In genomic region chr3:189288348-189289235, GRCh38 we compare ENCODE assay signal across 9 cellular contexts.
DNase-seq lines count a peak whose midpoint lies in the region; ATAC-seq and TF ChIP-seq lines count a peak whose summit lies in the region.
"Had no signal": no experiment of that assay in that cellular context is flagged by ENCODE, and none has a peak within 500 bp of the region (broad histone marks: within the 10 kb centered on the region; RNA-seq: fewer than 3 reads in every experiment).

No MANE protein-coding gene starts in this region.

- no peak overlapping the region for H3K4me3 ChIP-seq in SK-N-MC

- no peaks in the 10 kb centered on the region for H3K9me3 ChIP-seq in SK-N-MC (ENCODE audit: low read depth, low read length)

- DNase-seq in SK-N-MC (ENCODE audit: low read depth, low spot score) (no peak), DMS53 (lab: John Stamatoyannopoulos, UW) (no peak), globus pallidus (ENCODE audit: low spot score) (no peak), amniotic stem cell (lab: John Stamatoyannopoulos, UW) (no peak), CD1c-positive myeloid dendritic cell (ENCODE audit: extremely low spot score) (no peak)
- DNase-seq: NCI-H2171 treated with DMSO at 0.1 percent for 48 hours had no signal

- H3K9ac ChIP-seq in SK-N-MC (ENCODE audit: insufficient read length) = peak overlapping the region; percentile 40

- ATAC-seq in GM18505 (IDR thresholded peaks at IDR 0.05; ENCODE audit: unreplicated experiment) (peak; percentile 91), GM19452 (IDR thresholded peaks at IDR 0.05; ENCODE audit: unreplicated experiment) (peak; percentile 85), HG02973 (IDR thresholded peaks at IDR 0.05; ENCODE audit: unreplicated experiment) (peak; percentile 95)

- peak overlapping the region; percentile 78 for H3K27ac ChIP-seq in SK-N-MC

- TF ChIP-seq POLR2A in GM18505 (IDR thresholded peaks at IDR 0.05; ENCODE audit: borderline replicate concordance, extremely low read depth, insufficient read depth, insufficient read length) = peak; percentile 15

- H3K36me3 ChIP-seq in SK-N-MC (ENCODE audit: insufficient read depth, low read length) = no peaks in the 10 kb centered on the region
